ENCODE assay signal across 1 cellular context in genomic region chr1:194738843-194739242, GRCh38.
A peak's percentile ranks its signal among the peaks of the same experiment; 100 is the strongest.
DNase-seq lines count a peak whose midpoint lies in the region; ATAC-seq, FAIRE-seq and TF ChIP-seq lines count a peak whose summit lies in the region.
"Not testable (repeated sequence)": the region's sequence is repeated elsewhere in the genome, so short reads cannot be mapped to it uniquely, and the experiment has no call there.

No MANE protein-coding gene starts in this region.

- BruUV-seq in HepG2 (replicated peaks; lab: Mats Ljungman, UMichigan): not testable (repeated sequence)

- intact Hi-C loops in HepG2 (cut with micrococcal nuclease; ENCODE audit: unreplicated experiment): not testable (repeated sequence)

- ATAC-seq in HepG2: not testable (repeated sequence)

- H3K9ac ChIP-seq in HepG2 (ENCODE audit: insufficient read depth, low read depth, low read length): not testable (repeated sequence)

- not testable (repeated sequence) for H3K36me3 ChIP-seq in HepG2 (replicated peaks in 1 of 2; ENCODE audit: control insufficient read depth in 1 of 2, insufficient read depth in 2 of 2, low read length in 2 of 2)

- H3K4me2 ChIP-seq in HepG2 (ENCODE audit: low read depth, low read length): not testable (repeated sequence)

- POLR2A ChIA-PET in HepG2 (lab: Yijun Ruan, JAX): not testable (repeated sequence)

- not testable (repeated sequence) for H3K4me1 ChIP-seq in HepG2 (ENCODE audit: insufficient read depth, low read length)

- WGBS in HepG2 (ENCODE audit: low lambda C conversion rate): 0% methylated on average over 5 of the region's 5 CpGs

- TF ChIP-seq POLR2A in HepG2 (IDR thresholded peaks at IDR 0.05; ENCODE audit: insufficient read depth in 1 of 2, low read depth in 2 of 2, low read length in 2 of 2): not testable (repeated sequence)

- DNase-seq in HepG2 (ENCODE audit: low spot score): not testable (repeated sequence)

- H3K4me3 ChIP-seq in HepG2 (replicated peaks in 1 of 3; ENCODE audit: insufficient read depth in 1 of 3, low read depth in 2 of 3, low read length in 3 of 3): not testable (repeated sequence)

- not testable (repeated sequence) for TF ChIP-seq RAD21 in HepG2 (CRISPR knock-in tag; IDR thresholded peaks at IDR 0.05)

- CTCF ChIA-PET in HepG2 (lab: Yijun Ruan, JAX; ENCODE audit: low intra/inter-chr PET ratio, low total read pairs): not testable (repeated sequence)

- TF ChIP-seq CTCF in HepG2 (CRISPR knock-in tag; IDR thresholded peaks at IDR 0.05): not testable (repeated sequence)

- H3K27me3 ChIP-seq in HepG2 (ENCODE audit: control insufficient read depth in 1 of 2, insufficient read depth in 2 of 2, low read length in 2 of 2): not testable (repeated sequence)

- not testable (repeated sequence) for H3K9me3 ChIP-seq in HepG2 (ENCODE audit: low read length)

- TF ChIP-seq EP300 in HepG2 (IDR thresholded peaks at IDR 0.05; ENCODE audit: low read depth in 2 of 2, low read length in 2 of 2); HepG2 (CRISPR knock-in tag; IDR thresholded peaks at IDR 0.05; ENCODE audit: borderline replicate concordance): not testable (repeated sequence)

- not testable (repeated sequence) for H2AFZ ChIP-seq in HepG2 (ENCODE audit: low read length)

- H3K79me2 ChIP-seq in HepG2 (ENCODE audit: insufficient read depth, low read length): not testable (repeated sequence)

- not testable (repeated sequence) for H3K27ac ChIP-seq in HepG2 (ENCODE audit: extremely low read length, insufficient read depth, low read length)

- not testable (repeated sequence) for H4K20me1 ChIP-seq in HepG2 (ENCODE audit: insufficient read depth, low read length)

- not testable (repeated sequence) for FAIRE-seq in HepG2 (lab: Jason Lieb, UNC)

- in situ Hi-C loops in HepG2 (cut with HindIII; ENCODE audit: extremely low pct_ligation_motif_present, low pct_unique_long_range_greater_than_20kb): not testable (repeated sequence)

TF ChIP-seq in HepG2, 621 proteins besides CTCF, POLR2A, EP300 and RAD21:
- TF ChIP-seq, protein P1, sequence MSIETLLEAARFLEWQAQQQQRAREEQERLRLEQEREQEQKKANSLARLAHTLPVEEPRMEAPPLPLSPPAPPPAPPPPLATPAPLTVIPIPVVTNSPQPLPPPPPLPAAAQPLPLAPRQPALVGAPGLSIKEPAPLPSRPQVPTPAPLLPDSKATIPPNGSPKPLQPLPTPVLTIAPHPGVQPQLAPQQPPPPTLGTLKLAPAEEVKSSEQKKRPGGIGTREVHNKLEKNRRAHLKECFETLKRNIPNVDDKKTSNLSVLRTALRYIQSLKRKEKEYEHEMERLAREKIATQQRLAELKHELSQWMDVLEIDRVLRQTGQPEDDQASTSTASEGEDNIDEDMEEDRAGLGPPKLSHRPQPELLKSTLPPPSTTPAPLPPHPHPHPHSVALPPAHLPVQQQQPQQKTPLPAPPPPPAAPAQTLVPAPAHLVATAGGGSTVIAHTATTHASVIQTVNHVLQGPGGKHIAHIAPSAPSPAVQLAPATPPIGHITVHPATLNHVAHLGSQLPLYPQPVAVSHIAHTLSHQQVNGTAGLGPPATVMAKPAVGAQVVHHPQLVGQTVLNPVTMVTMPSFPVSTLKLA (IDR thresholded peaks at IDR 0.05): peak; percentile 91
